ENCODE assay signal across 12 cellular contexts in the genomic region with DNA sequence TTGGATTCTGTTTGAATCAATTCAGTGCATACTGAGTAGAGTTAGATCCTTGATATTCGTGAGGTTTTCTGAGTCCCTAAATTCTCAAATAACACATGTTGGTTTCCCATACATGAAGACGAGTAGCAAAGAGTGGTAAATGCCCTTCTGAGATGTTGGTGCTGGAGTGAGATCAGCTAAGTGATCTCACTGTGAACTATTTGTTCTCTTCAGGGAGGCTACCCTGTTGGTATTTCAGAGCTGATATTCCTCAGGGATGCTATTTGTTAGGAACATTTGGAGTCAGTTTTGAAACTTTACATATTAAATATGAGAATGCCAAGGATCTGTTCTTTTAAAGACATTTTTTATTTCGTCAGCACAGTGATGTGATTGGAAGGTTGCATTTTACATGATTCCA. TPM values are rescaled to one million over a fixed set of nuclear protein-coding genes. Genes with fewer than 3 reads are reported as not detected.
DNase-seq lines count a peak whose midpoint lies in the region; ATAC-seq and TF ChIP-seq lines count a peak whose summit lies in the region.
"Had no signal": no experiment of that assay in that cellular context is flagged by ENCODE, and none has a peak within 500 bp of the region (broad histone marks: within the 10 kb centered on the region; RNA-seq: fewer than 3 reads in every experiment).

No MANE protein-coding gene starts in this region.

- 80 to 86% methylated on average over 2 to 3 of the region's 3 CpGs for WGBS in transverse colon (ENCODE audit: low coverage in 1 of 2), 2 donors

- H3K36me3 Mint-ChIP-seq in activated T-cell treated with anti-CD3 and anti-CD28 coated beads, Interleukin-2, amount 50 U/mL, for 72 hours (ENCODE audit: insufficient read depth in 2 of 2) = peaks cover 8 to 27% of the 10 kb centered on the region in 2 donors
- H3K36me3 Mint-ChIP-seq in effector memory CD8-positive, alpha-beta T cell (ENCODE audit: insufficient read depth) = peaks cover 31% of the 10 kb centered on the region
- H3K36me3 Mint-ChIP-seq in naive B cell = peaks cover 6 to 10% of the 10 kb centered on the region in 2 donors

- in situ Hi-C loops in transverse colon (cut with MboI; ENCODE audit: low pct_ligation_motif_present in 1 of 4, low pct_unique_long_range_greater_than_20kb in 1 of 4, low sequenced_read_pairs in 3 of 4) = no loop called here

- H3K27me3 ChIP-seq in transverse colon = no peaks in the 10 kb centered on the region

- no peak for TF ChIP-seq CTCF in transverse colon (IDR thresholded peaks at IDR 0.05)

- H3K4me1 Mint-ChIP-seq in activated T-cell treated with anti-CD3 and anti-CD28 coated beads, Interleukin-2, amount 50 U/mL, for 72 hours (ENCODE audit: low read depth) = peaks cover 97% of the 10 kb centered on the region
- H3K4me1 Mint-ChIP-seq in effector memory CD8-positive, alpha-beta T cell (ENCODE audit: low read depth in 2 of 2) = peaks cover 59 to 92% of the 10 kb centered on the region in 2 donors
- peaks cover 83 to 98% (median 96%) of the 10 kb centered on the region in 3 donors for H3K4me1 Mint-ChIP-seq in naive B cell

- intact Hi-C loops in transverse colon (cut with DNase I; ENCODE audit: low total_unique reads) = no loop called here

- no peaks in the 10 kb centered on the region for H3K9me3 Mint-ChIP-seq in activated T-cell treated with anti-CD3 and anti-CD28 coated beads, Interleukin-2, amount 50 U/mL, for 72 hours
- no peaks in the 10 kb centered on the region for H3K9me3 Mint-ChIP-seq in effector memory CD8-positive, alpha-beta T cell
- peaks cover 0 to 4% (median 2%) of the 10 kb centered on the region in 7 donors for H3K9me3 Mint-ChIP-seq in naive B cell

- H3K36me3 ChIP-seq in transverse colon = no peaks in the 10 kb centered on the region

- H3K27ac Mint-ChIP-seq in activated T-cell treated with anti-CD3 and anti-CD28 coated beads, Interleukin-2, amount 50 U/mL, for 72 hours = peak overlapping the region; percentile 90
- peak overlapping the region; percentile 39 to 57 for H3K27ac Mint-ChIP-seq in effector memory CD8-positive, alpha-beta T cell
- peak overlapping the region in 5 of 6 donors; percentile 15 to 96 (median 86) for H3K27ac Mint-ChIP-seq in naive B cell

- no peak overlapping the region for H3K4me3 ChIP-seq in transverse colon

- no peak for TF ChIP-seq POLR2A in transverse colon (IDR thresholded peaks at IDR 0.05)

- H3K9me3 ChIP-seq in transverse colon = no peaks in the 10 kb centered on the region

- peaks cover 38 to 92% (median 56%) of the 10 kb centered on the region in 4 donors for H3K4me1 ChIP-seq in transverse colon

- H3K4me3 Mint-ChIP-seq in activated T-cell treated with anti-CD3 and anti-CD28 coated beads, Interleukin-2, amount 50 U/mL, for 72 hours = peak overlapping the region in 1 of 2 donors; percentile 20
- H3K4me3 Mint-ChIP-seq in effector memory CD8-positive, alpha-beta T cell = peak overlapping the region in 1 of 2 donors; percentile 62
- peak overlapping the region in 4 of 8 donors; percentile 3 to 67 (median 28) for H3K4me3 Mint-ChIP-seq in naive B cell

- H3K27ac ChIP-seq in transverse colon = peak overlapping the region; percentile 51 to 68 (median 52)

- no peak for DNase-seq in activated T-cell treated with anti-CD3 and anti-CD28 coated beads, Interleukin-2, amount 50 U/mL, for 72 hours
- DNase-seq in activated T-cell treated with anti-CD3 and anti-CD28 coated beads for 4 hours (no peak), naive B cell (no peak), transverse colon (no peak), NCI-H510A (lab: John Stamatoyannopoulos, UW) (no peak)
- DNase-seq in effector memory CD8-positive, alpha-beta T cell = no peak
- DNase-seq: activated naive CD4-positive, alpha-beta T cell treated with Interleukin-2 at 50 U/mL for 16 hours; NCI-H226; stimulated activated naive CD4-positive, alpha-beta T cell treated with Interleukin-2 at 50 U/mL for 16 hours had no signal

- no peak for ATAC-seq in activated T-cell treated with anti-CD3 and anti-CD28 coated beads, Interleukin-2, amount 50 U/mL, for 72 hours (replicated peaks in 1 of 2)
- no peak for ATAC-seq in effector memory CD8-positive, alpha-beta T cell (replicated peaks)
- ATAC-seq in naive B cell (ENCODE audit: low read depth in 2 of 2) = no peak
- no peak for ATAC-seq in GM19035 (IDR thresholded peaks at IDR 0.05; ENCODE audit: unreplicated experiment)
- ATAC-seq in HG02973 (IDR thresholded peaks at IDR 0.05; ENCODE audit: unreplicated experiment) = no peak
- ATAC-seq: activated CD4-positive, CD25-positive, alpha-beta regulatory T cell treated with anti-CD3 and anti-CD28 coated beads, Interleukin-2, amount 50 U/mL, for 24 hours had no signal

- TF ChIP-seq EP300 in transverse colon (IDR thresholded peaks at IDR 0.05; ENCODE audit: low read depth) = no peak

- no peaks in the 10 kb centered on the region for H3K27me3 Mint-ChIP-seq in activated T-cell treated with anti-CD3 and anti-CD28 coated beads, Interleukin-2, amount 50 U/mL, for 72 hours (ENCODE audit: low read depth)
- no peaks in the 10 kb centered on the region for H3K27me3 Mint-ChIP-seq in effector memory CD8-positive, alpha-beta T cell
- no peaks in the 10 kb centered on the region for H3K27me3 Mint-ChIP-seq in naive B cell

RNA-seq across cellular contexts. Expression of a gene that starts 54.7 kb away (rescaled TPM):
- 10 to 100 TPM; 60.3 to 73.8 TPM for total RNA-seq in activated T-cell treated with anti-CD3 and anti-CD28 coated beads, Interleukin-2, amount 50 U/mL, for 72 hours
- polyA plus RNA-seq in naive B cell (ENCODE audit: low read depth in 6 of 6) = 10 to 100 TPM; 16.1 to 22.8 (median 19.4) TPM
- total RNA-seq in transverse colon = 100 to 1,000 TPM in 2 of 4 donors, 10 to 100 TPM in 2; 29.1 to 159 (median 95.0) TPM
